22 cellular contexts compared by ENCODE assay signal in the genomic region with DNA sequence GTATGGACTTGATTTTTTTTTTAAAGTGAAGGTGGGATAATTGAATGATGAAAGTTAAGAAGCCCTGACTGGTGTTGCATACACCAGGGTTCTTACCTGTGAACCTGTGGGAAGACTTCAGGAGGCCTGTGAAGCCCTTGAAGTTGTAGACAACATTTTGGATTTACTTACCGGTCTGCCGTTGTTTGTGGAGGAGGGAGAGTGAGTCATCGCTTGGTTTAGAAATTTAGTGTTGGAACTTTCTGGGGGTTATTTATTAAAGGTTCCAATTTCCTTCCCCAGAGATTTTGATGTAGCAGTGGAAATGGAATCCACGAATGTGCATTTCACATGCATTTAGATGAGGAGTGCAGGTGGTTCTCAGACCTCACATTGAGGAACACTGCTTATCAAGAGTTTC. TPM values are rescaled to one million over a fixed set of nuclear protein-coding genes. Genes with fewer than 3 reads are reported as not detected.
A peak's percentile ranks its signal among the peaks of the same experiment; 100 is the strongest.
DNase-seq lines count a peak whose midpoint lies in the region; ATAC-seq and TF ChIP-seq lines count a peak whose summit lies in the region.
"Had no signal": no experiment of that assay in that cellular context is flagged by ENCODE, and none has a peak within 500 bp of the region (broad histone marks: within the 10 kb centered on the region; RNA-seq: fewer than 3 reads in every experiment).

No MANE protein-coding gene starts in this region.

- no peak for TF ChIP-seq EP300 in gastroesophageal sphincter (IDR thresholded peaks at IDR 0.05)

- DNase-seq in ELR (ENCODE audit: low read depth) (peak; percentile 30), PC-3 (peak; percentile 64), epithelial cell of esophagus (ENCODE audit: low read depth) (peak; percentile 43), neural crest cell (ENCODE audit: low read depth, low spot score) (no peak), osteocyte (ENCODE audit: extremely low spot score, unreplicated experiment) (no peak), OCI-M1 (lab: John Stamatoyannopoulos, UW) (no peak), amygdala (lab: John Stamatoyannopoulos, UW) (no peak)
- DNase-seq: activated CD4-positive, alpha-beta T cell treated with anti-CD3 and anti-CD28 coated beads for 4 hours; activated CD8-positive, alpha-beta memory T cell treated with anti-CD3 and anti-CD28 coated beads, Interleukin-2, amount 50 U/mL, for 48 hours; activated naive CD4-positive, alpha-beta T cell treated with anti-CD3 and anti-CD28 coated beads for 36 hours; DND-41; effector memory CD4-positive, alpha-beta T cell; NCI-H1105; NCI-H82; right lobe of liver; stimulated activated CD4-positive, alpha-beta T cell treated with anti-CD3 and anti-CD28 coated beads, Interleukin-2, amount 100 ng/mL, for 48 hours; T1000 had no signal

- H3K36me3 ChIP-seq in PC-3 (ENCODE audit: low read depth, low read length) = no peaks in the 10 kb centered on the region
- no peaks in the 10 kb centered on the region for H3K36me3 ChIP-seq in gastroesophageal sphincter
- H3K36me3 ChIP-seq: BLaER1, right lobe of liver, thoracic aorta had no signal

- WGBS in gastroesophageal sphincter (ENCODE audit: low coverage in 1 of 2), 2 donors = 35 to 41% methylated on average over 4 of the region's 4 CpGs

- H3K4me3 ChIP-seq in PC-3 (ENCODE audit: low read length) (peak overlapping the region; percentile 42), epithelial cell of esophagus (ENCODE audit: low read length) (no peak overlapping the region), gastroesophageal sphincter (no peak overlapping the region)
- H3K4me3 ChIP-seq: BLaER1, GM23338, right lobe of liver, thoracic aorta had no signal

- ATAC-seq in PC-3 = peak; percentile 12; the same call in 1 of the 2 replicates
- no peak for ATAC-seq in gastroesophageal sphincter
- ATAC-seq: GM23338 had no signal

- H3K4me2 ChIP-seq in PC-3 (ENCODE audit: low read length) = peak overlapping the region; percentile 79
- H3K4me2 ChIP-seq: BLaER1, GM23338 had no signal

- no peaks in the 10 kb centered on the region for H3K9me2 ChIP-seq in PC-3 (replicated peaks; ENCODE audit: low read length)

- intact Hi-C loops in PC-3 (cut with micrococcal nuclease) = loop anchor here (5.0 kb wide), 1 partner anchor 48 kb away; a partner anchor contains a TSS

- H3K4me1 ChIP-seq in PC-3 (ENCODE audit: insufficient read depth, low read length) = peaks cover 87% of the 10 kb centered on the region
- H3K4me1 ChIP-seq in gastroesophageal sphincter = peaks cover 7 to 70% (median 39%) of the 10 kb centered on the region in 3 donors
- H3K4me1 ChIP-seq: BLaER1 had no signal

- H3K36me3 Mint-ChIP-seq in neural crest cell (ENCODE audit: low read depth) = no peaks in the 10 kb centered on the region
- H3K36me3 Mint-ChIP-seq in osteocyte (ENCODE audit: unreplicated experiment) = no peaks in the 10 kb centered on the region

- H3K9me3 ChIP-seq in PC-3 (ENCODE audit: low read length) (no peaks in the 10 kb centered on the region), gastroesophageal sphincter (peaks cover 0 to 9% (median 0%) of the 10 kb centered on the region in 3 donors)
- H3K9me3 ChIP-seq: BLaER1, right lobe of liver, thoracic aorta had no signal

- no peak overlapping the region for H2AFZ ChIP-seq in PC-3 (ENCODE audit: low read length)
- H2AFZ ChIP-seq: GM23338 had no signal

- H3K27me3 Mint-ChIP-seq in neural crest cell (ENCODE audit: low read depth) (no peaks in the 10 kb centered on the region), osteocyte (ENCODE audit: unreplicated experiment) (no peaks in the 10 kb centered on the region)

- H3F3A ChIP-seq in PC-3 (ENCODE audit: low read length, unreplicated experiment) = peaks cover 8% of the 10 kb centered on the region

- H3K4me1 Mint-ChIP-seq in neural crest cell = peaks cover 5% of the 10 kb centered on the region
- peaks cover 65% of the 10 kb centered on the region for H3K4me1 Mint-ChIP-seq in osteocyte (ENCODE audit: unreplicated experiment)

- no peak for TF ChIP-seq POLR2A in gastroesophageal sphincter (IDR thresholded peaks at IDR 0.05)

- no peaks in the 10 kb centered on the region for H3K9me3 Mint-ChIP-seq in neural crest cell
- no peaks in the 10 kb centered on the region for H3K9me3 Mint-ChIP-seq in osteocyte (ENCODE audit: unreplicated experiment)
- H3K9me3 Mint-ChIP-seq: GM23338, memory B cell had no signal

- no peak for TF ChIP-seq CTCF in PC-3 (conservative IDR thresholded peaks at IDR 0.05; ENCODE audit: low read depth, low read length)
- TF ChIP-seq CTCF in epithelial cell of esophagus (IDR thresholded peaks at IDR 0.05; ENCODE audit: insufficient read depth, low read depth, low read length, missing control alignments) = no peak
- TF ChIP-seq CTCF in neural crest cell (conservative IDR thresholded peaks at IDR 0.05) = no peak
- TF ChIP-seq CTCF in osteocyte (IDR thresholded peaks at IDR 0.05) = no peak
- no peak for TF ChIP-seq CTCF in gastroesophageal sphincter (IDR thresholded peaks at IDR 0.05)

- H3K27ac Mint-ChIP-seq in neural crest cell (ENCODE audit: unreplicated experiment) (peak overlapping the region; percentile 40), osteocyte (ENCODE audit: unreplicated experiment) (no peak overlapping the region)
- H3K27ac Mint-ChIP-seq: activated naive CD4-positive, alpha-beta T cell treated with anti-CD3 and anti-CD28 coated beads for 36 hours; GM23338; memory B cell had no signal

- H3K27ac ChIP-seq in PC-3 (ENCODE audit: low read length) (peak overlapping the region; percentile 97), gastroesophageal sphincter (no peak overlapping the region)
- H3K27ac ChIP-seq: BLaER1, thoracic aorta had no signal

- BruUV-seq in PC-3 (replicated peaks; lab: Mats Ljungman, UMichigan) = no TSS peak

- CTCF ChIA-PET in PC-3 (lab: Charles Lee) = no interaction called here

- peaks cover 53% of the 10 kb centered on the region for H3K79me2 ChIP-seq in PC-3 (ENCODE audit: low read length)

- POLR2A ChIA-PET in PC-3 (lab: Charles Lee; ENCODE audit: unreplicated experiment) = no interaction called here

- no peak overlapping the region for H3K4me3 Mint-ChIP-seq in neural crest cell
- no peak overlapping the region for H3K4me3 Mint-ChIP-seq in osteocyte (ENCODE audit: unreplicated experiment)
- H3K4me3 Mint-ChIP-seq: activated naive CD4-positive, alpha-beta T cell treated with anti-CD3 and anti-CD28 coated beads for 36 hours; GM23338; memory B cell had no signal

- H3K27me3 ChIP-seq in PC-3 (ENCODE audit: low read length) = no peaks in the 10 kb centered on the region
- no peaks in the 10 kb centered on the region for H3K27me3 ChIP-seq in gastroesophageal sphincter
- H3K27me3 ChIP-seq: BLaER1, right lobe of liver had no signal

- H3K9ac ChIP-seq in PC-3 (ENCODE audit: low read length) = peak overlapping the region; percentile 65
- H3K9ac ChIP-seq: BLaER1 had no signal

- H4K20me1 ChIP-seq in PC-3 (ENCODE audit: low read length) = no peaks in the 10 kb centered on the region

RNA-seq across cellular contexts. Expression of a gene that starts 49.6 kb away (rescaled TPM):
- total RNA-seq in PC-3 (2014; rRNA removed) (6.2 and 11.7 TPM in 2 replicates), neural crest cell (4.9 and 5.5 TPM in 2 replicates), osteocyte (14.1 and 15.1 TPM in 2 replicates), gastroesophageal sphincter (10 to 100 TPM; 15.2 to 41.7 (median 31.7) TPM)

Comparison
In these comparisons a context has a peak if more than half of its experiments do, and no peak if none do; other contexts are left out.
1. DNase-seq: peak in ELR (single experiment), PC-3 (single experiment) and epithelial cell of esophagus (single experiment); none in neural crest cell (single experiment), osteocyte (single experiment), OCI-M1 (single experiment) and amygdala (0 of 56).